Comparison of ENCODE assay signal across 20 cellular contexts in the genomic region with DNA sequence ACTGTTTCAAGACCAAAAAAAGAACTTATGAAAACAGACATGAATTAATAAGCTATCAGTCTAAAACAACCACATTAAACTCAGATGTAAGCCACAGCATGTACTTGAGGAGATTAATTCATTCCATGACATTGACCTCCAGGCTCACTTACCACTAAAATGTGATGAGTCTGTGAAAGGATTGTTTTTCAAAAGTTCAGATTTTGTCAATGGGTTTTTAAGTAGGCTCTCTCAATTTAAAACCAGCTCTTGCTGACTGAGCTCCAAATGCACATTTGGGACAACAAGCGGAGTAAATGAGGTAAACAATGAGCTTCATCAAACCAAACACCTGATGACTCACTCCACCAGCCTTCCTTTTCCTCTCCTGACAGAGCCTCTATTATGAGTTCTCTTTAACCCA.
DNase-seq lines count a peak whose midpoint lies in the region; ATAC-seq and TF ChIP-seq lines count a peak whose summit lies in the region.
"Had no signal": no experiment of that assay in that cellular context is flagged by ENCODE, and none has a peak within 500 bp of the region (broad histone marks: within the 10 kb centered on the region; RNA-seq: fewer than 3 reads in every experiment).

No MANE protein-coding gene starts in this region.

- no peaks in the 10 kb centered on the region for H3K36me3 ChIP-seq in fibroblast of lung (ENCODE audit: control insufficient read depth, insufficient read depth, low read length)
- H3K36me3 ChIP-seq: sigmoid colon had no signal

- DNase-seq in NCI-H748 (lab: John Stamatoyannopoulos, UW; ENCODE audit: unreplicated experiment) = peak; percentile 31
- no peak for DNase-seq in NCI-H748 treated with DMSO at 0.1 percent for 48 hours (lab: John Stamatoyannopoulos, UW)
- DNase-seq in SW480 (ENCODE audit: low spot score) = peak; percentile 3
- DNase-seq in fibroblast of lung (ENCODE audit: low read depth in 2 of 2) = peak; percentile 18 to 93
- peak; percentile 31 for DNase-seq in stromal cell of bone marrow (ENCODE audit: low read depth)
- DNase-seq in stimulated activated naive CD8-positive, alpha-beta T cell treated with anti-CD3 and anti-CD28 coated beads, Interleukin-15, Interleukin-2, amounts not matched to agents 100 U/mL and 50 U/mL, for 24 hours = no peak
- DNase-seq in activated T-cell treated with anti-CD3 and anti-CD28 coated beads, Interleukin-2, amount 50 U/mL, for 72 hours = no peak
- DNase-seq: activated CD4-positive, alpha-beta T cell treated with anti-CD3 and anti-CD28 coated beads, Interleukin-2, amount 50 U/mL, for 48 hours; activated T-cell treated with anti-CD3 and anti-CD28 coated beads, Interleukin-2, amount 50 U/mL, for 48 hours; COR-L47; KG1; left cardiac atrium; NCI-H1694; NCI-H526; occipital lobe; sigmoid colon; stimulated activated CD4-positive, alpha-beta T cell treated with anti-CD3 and anti-CD28 coated beads, Interleukin-4, amount 100 ng/mL, for 24 hours; trophoblast cell had no signal

- no peak overlapping the region for H3K9ac ChIP-seq in fibroblast of lung (ENCODE audit: insufficient read depth, low read length)

- no peak overlapping the region for H3K27ac Mint-ChIP-seq in activated T-cell treated with anti-CD3 and anti-CD28 coated beads, Interleukin-2, amount 50 U/mL, for 72 hours

- H2AFZ ChIP-seq in fibroblast of lung (ENCODE audit: low read length) = no peak overlapping the region

- no peaks in the 10 kb centered on the region for H3K9me3 ChIP-seq in fibroblast of lung (ENCODE audit: control insufficient read depth, insufficient read depth, low read depth, low read length)
- H3K9me3 ChIP-seq: A549, sigmoid colon had no signal

- H3K27ac ChIP-seq in fibroblast of lung (ENCODE audit: insufficient read depth, low read length) = no peak overlapping the region
- H3K27ac ChIP-seq: sigmoid colon had no signal

- H3K4me1 Mint-ChIP-seq in activated T-cell treated with anti-CD3 and anti-CD28 coated beads, Interleukin-2, amount 50 U/mL, for 72 hours (ENCODE audit: low read depth) = no peaks in the 10 kb centered on the region

- peaks cover 7% of the 10 kb centered on the region for H3K4me1 ChIP-seq in fibroblast of lung (ENCODE audit: control insufficient read depth, extremely low read depth, insufficient read depth, low read length)
- H3K4me1 ChIP-seq: sigmoid colon had no signal

- TF ChIP-seq POLR2A in GM18505 (IDR thresholded peaks at IDR 0.05; ENCODE audit: borderline replicate concordance, extremely low read depth, insufficient read depth, insufficient read length) = no peak

- H3K27me3 ChIP-seq in fibroblast of lung (ENCODE audit: control insufficient read depth, insufficient read depth, low read length) = no peaks in the 10 kb centered on the region
- H3K27me3 ChIP-seq: sigmoid colon had no signal

- peaks cover 6% of the 10 kb centered on the region for H3K27me3 Mint-ChIP-seq in activated T-cell treated with anti-CD3 and anti-CD28 coated beads, Interleukin-2, amount 50 U/mL, for 72 hours (ENCODE audit: low read depth)

- H3K4me2 ChIP-seq in fibroblast of lung (ENCODE audit: extremely low read depth, insufficient read depth, low read length) = no peak overlapping the region
- H3K4me2 ChIP-seq: A549 had no signal

- H3K4me3 Mint-ChIP-seq in activated T-cell treated with anti-CD3 and anti-CD28 coated beads, Interleukin-2, amount 50 U/mL, for 72 hours = no peak overlapping the region

- TF ChIP-seq CTCF in fibroblast of lung (conservative IDR thresholded peaks at IDR 0.05 in 1 of 2, IDR thresholded peaks at IDR 0.05 in 1 of 2; ENCODE audit: low read depth in 1 of 2, low read length in 2 of 2) = no peak

- H4K20me1 ChIP-seq in fibroblast of lung (ENCODE audit: control insufficient read depth, extremely low read depth, insufficient read depth, low read length) = no peaks in the 10 kb centered on the region

- no peak overlapping the region for H3K4me3 ChIP-seq in fibroblast of lung (replicated peaks in 1 of 4; ENCODE audit: control extremely low read depth in 1 of 4, insufficient read depth in 1 of 4, low read depth in 3 of 4, low read length in 4 of 4)
- H3K4me3 ChIP-seq: A549, sigmoid colon had no signal

- H3K79me2 ChIP-seq in fibroblast of lung (ENCODE audit: control insufficient read depth, insufficient read depth, low read length) = no peaks in the 10 kb centered on the region

- H3K36me3 Mint-ChIP-seq in activated T-cell treated with anti-CD3 and anti-CD28 coated beads, Interleukin-2, amount 50 U/mL, for 72 hours (ENCODE audit: insufficient read depth in 2 of 2) = no peaks in the 10 kb centered on the region

- H3K9me3 Mint-ChIP-seq in activated T-cell treated with anti-CD3 and anti-CD28 coated beads, Interleukin-2, amount 50 U/mL, for 72 hours = no peaks in the 10 kb centered on the region

- no peak for ATAC-seq in GM18505 (IDR thresholded peaks at IDR 0.05; ENCODE audit: unreplicated experiment)
- ATAC-seq in stimulated activated naive CD8-positive, alpha-beta T cell treated with anti-CD3 and anti-CD28 coated beads, Interleukin-15, Interleukin-2, amounts not matched to agents 100 U/mL and 50 U/mL, for 24 hours = no peak
- no peak for ATAC-seq in activated T-cell treated with anti-CD3 and anti-CD28 coated beads, Interleukin-2, amount 50 U/mL, for 72 hours (replicated peaks in 1 of 2)
- ATAC-seq: A549, left cardiac atrium had no signal

Comparison
In these comparisons a context has a peak if more than half of its experiments do, and no peak if none do; other contexts are left out.
1. DNase-seq: peak in NCI-H748 (single experiment), SW480 (single experiment), fibroblast of lung (2 of 2) and stromal cell of bone marrow (single experiment); none in NCI-H748 treated with DMSO at 0.1 percent for 48 hours (single experiment), stimulated activated naive CD8-positive, alpha-beta T cell treated with anti-CD3 and anti-CD28 coated beads, Interleukin-15, Interleukin-2, amounts not matched to agents 100 U/mL and 50 U/mL, for 24 hours (single experiment) and activated T-cell treated with anti-CD3 and anti-CD28 coated beads, Interleukin-2, amount 50 U/mL, for 72 hours (0 of 2).